Comparison of ENCODE assay signal across 10 cellular contexts in the genomic region with DNA sequence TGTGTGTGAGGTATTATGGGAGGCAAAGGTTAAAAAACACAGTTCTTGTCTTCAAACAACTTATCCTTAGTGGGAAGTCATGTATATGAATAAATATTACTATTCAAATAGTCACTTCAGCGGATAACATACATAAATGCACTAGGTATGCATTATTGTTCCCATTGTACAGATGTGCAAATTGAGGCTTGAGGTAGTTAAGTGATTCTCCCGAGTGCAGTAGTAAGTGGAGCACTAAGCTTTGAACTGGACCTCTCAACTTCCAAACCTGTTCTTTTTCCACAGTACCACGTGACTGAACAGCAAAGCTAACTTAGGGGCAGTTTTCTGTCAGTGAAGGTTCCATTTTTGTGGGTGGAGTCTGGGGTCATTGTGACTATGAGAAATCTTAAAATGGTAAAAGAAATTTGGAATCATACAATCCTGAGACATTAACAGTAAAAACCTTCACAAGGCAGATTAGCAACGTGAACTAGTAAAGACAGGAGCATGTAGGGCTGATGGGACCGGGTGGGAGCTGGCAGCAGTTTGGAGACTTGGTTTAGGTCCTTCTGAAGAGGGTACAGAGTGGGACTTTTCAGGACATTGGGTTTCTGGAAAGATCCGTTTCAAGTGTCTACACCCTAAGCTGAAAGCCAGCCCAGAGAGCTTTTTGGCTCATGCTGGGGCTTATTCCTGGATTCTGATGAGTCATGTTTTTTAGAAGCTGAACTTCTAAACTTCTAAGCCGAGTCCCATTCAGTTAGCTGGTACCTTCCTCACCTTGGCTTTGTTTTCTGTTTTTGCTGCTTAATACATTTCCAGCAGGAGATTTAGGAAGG.
DNase-seq lines count a peak whose midpoint lies in the region; ATAC-seq, FAIRE-seq and TF ChIP-seq lines count a peak whose summit lies in the region.
"Had no signal": no experiment of that assay in that cellular context is flagged by ENCODE, and none has a peak within 500 bp of the region (broad histone marks: within the 10 kb centered on the region; RNA-seq: fewer than 3 reads in every experiment).

No MANE protein-coding gene starts in this region.

- TF ChIP-seq POLR2A in body of pancreas (IDR thresholded peaks at IDR 0.05) = no peak

- H3K27ac ChIP-seq in AG04450 (ENCODE audit: low read depth, low read length) (peak overlapping the region; percentile 84), body of pancreas (peak overlapping the region in 2 of 4 donors; percentile 2 to 29)

- no peaks in the 10 kb centered on the region for H3K36me3 ChIP-seq in body of pancreas (replicated peaks in 1 of 2; ENCODE audit: insufficient read depth in 1 of 2, low read depth in 2 of 2)

- no peaks in the 10 kb centered on the region for H3K9me3 ChIP-seq in AG04450 (ENCODE audit: control insufficient read depth, insufficient read depth, low read length)
- H3K9me3 ChIP-seq in body of pancreas = no peaks in the 10 kb centered on the region

- DNase-seq in AG04450 (ENCODE audit: low read depth, low spot score) (no peak), HTR-8/SVneo (ENCODE audit: insufficient read length, low spot score) (peak; percentile 74), body of pancreas (peak; percentile 15 to 41 (median 24)), lung microvascular endothelial cell (ENCODE audit: low read depth in 2 of 2) (peak; percentile 53 to 69), posterior vena cava (ENCODE audit: low spot score) (no peak), left colon (no peak)
- DNase-seq: activated CD4-positive, alpha-beta T cell treated with anti-CD3 and anti-CD28 coated beads, Interleukin-2, amount 50 U/mL, for 4 hours had no signal

- H3K27me3 ChIP-seq in AG04450 (ENCODE audit: control insufficient read depth, insufficient read depth, low read length) = no peaks in the 10 kb centered on the region
- no peaks in the 10 kb centered on the region for H3K27me3 ChIP-seq in body of pancreas

- ATAC-seq in body of pancreas (peak; percentile 53), HG02938 (IDR thresholded peaks at IDR 0.05; ENCODE audit: unreplicated experiment) (no peak), left colon (no peak), HG03175 (IDR thresholded peaks at IDR 0.05; ENCODE audit: unreplicated experiment) (no peak)

- POLR2A ChIA-PET in AG04450 (lab: Yijun Ruan, JAX) = interaction anchor here (0.6 kb wide), 1 partner anchor 42 kb away, joined by 3 read pairs; no protein-coding TSS in a partner anchor

- TF ChIP-seq CTCF in AG04450 (IDR thresholded peaks at IDR 0.05; ENCODE audit: low read depth, low read length) = no peak
- no peak for TF ChIP-seq CTCF in body of pancreas (IDR thresholded peaks at IDR 0.05)

- H3K4me3 ChIP-seq in AG04450 (ENCODE audit: low read depth, low read length) (no peak overlapping the region), body of pancreas (no peak overlapping the region)

- 61 to 65% methylated on average over 7 of the region's 7 CpGs for WGBS in body of pancreas, 2 donors

- no peak for FAIRE-seq in HTR-8/SVneo (lab: Jason Lieb, UNC)
- FAIRE-seq: islet of Langerhans had no signal

- CTCF ChIA-PET in AG04450 (lab: Charles Lee) = interaction anchor here (0.6 kb wide), 1 partner anchor 203 kb away, joined by 4 read pairs; no protein-coding TSS in a partner anchor

- H3K4me1 ChIP-seq in body of pancreas = peaks cover 36% of the 10 kb centered on the region

- intact Hi-C loops in body of pancreas (cut with DNase I) (no loop called here), posterior vena cava (cut with DNase I) (no loop called here), left colon (cut with DNase I, micrococcal nuclease) (no loop called here)

Comparison
In these comparisons a context has a peak if more than half of its experiments do, and no peak if none do; other contexts are left out.
1. DNase-seq: peak in HTR-8/SVneo (single experiment), body of pancreas (4 of 4) and lung microvascular endothelial cell (2 of 2); none in AG04450 (single experiment), posterior vena cava (single experiment) and left colon (0 of 2).